9 cellular contexts compared by ENCODE assay signal in the genomic region with DNA sequence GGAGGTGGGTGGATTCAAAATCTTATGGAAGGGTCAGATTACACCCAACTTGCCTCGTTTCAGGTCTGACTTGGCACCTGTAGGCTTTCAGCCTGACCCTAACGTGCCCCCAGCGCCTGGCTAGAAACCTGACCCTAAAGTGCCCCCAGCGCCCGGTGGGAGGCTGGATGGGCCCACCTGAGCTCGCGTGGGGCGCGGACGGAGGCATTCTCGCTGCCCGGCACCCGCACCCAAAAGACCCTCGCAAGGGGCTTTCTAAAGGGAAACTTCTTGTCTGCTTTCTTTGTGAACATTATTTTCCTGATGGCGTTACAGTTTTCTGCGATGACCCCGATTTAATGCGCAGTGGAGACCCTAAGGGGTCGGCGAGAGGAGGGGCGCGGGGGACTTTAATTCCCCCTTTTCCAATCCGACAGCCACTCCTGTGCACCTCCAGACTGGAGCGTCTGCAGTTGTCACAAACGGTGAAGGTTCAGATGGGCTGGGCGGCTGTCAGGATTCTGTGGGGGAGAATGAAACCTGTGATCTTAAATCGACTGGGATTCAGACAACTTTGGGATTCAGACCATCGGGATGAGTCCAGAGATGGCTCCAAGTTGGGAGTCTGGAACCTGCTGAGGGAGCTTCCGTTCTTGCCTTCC. TPM values are rescaled to one million over a fixed set of nuclear protein-coding genes. Genes with fewer than 3 reads are reported as not detected.
DNase-seq lines count a peak whose midpoint lies in the region; ATAC-seq and TF ChIP-seq lines count a peak whose summit lies in the region.
"Had no signal": no experiment of that assay in that cellular context is flagged by ENCODE, and none has a peak within 500 bp of the region (broad histone marks: within the 10 kb centered on the region; RNA-seq: fewer than 3 reads in every experiment).

No MANE protein-coding gene starts in this region.

- peak overlapping the region; percentile 20 for H3K4me3 ChIP-seq in GM06990 (replicated peaks; ENCODE audit: low read depth, low read length)
- H3K4me3 ChIP-seq in LNCaP clone FGC (ENCODE audit: low read depth, low read length) = peak overlapping the region; percentile 43
- peak overlapping the region; percentile 17 for H3K4me3 ChIP-seq in colonic mucosa

- peak overlapping the region; percentile 64 for H3K4me3 Mint-ChIP-seq in osteocyte (ENCODE audit: unreplicated experiment)

- ATAC-seq in left ventricle myocardium superior = no peak

- H3K36me3 ChIP-seq in GM06990 (ENCODE audit: control insufficient read depth, insufficient read depth, low read length) (no peaks in the 10 kb centered on the region), colonic mucosa (no peaks in the 10 kb centered on the region)

- H3K9me3 ChIP-seq in colonic mucosa = no peaks in the 10 kb centered on the region

- no peak overlapping the region for H3K27ac ChIP-seq in colonic mucosa
- H3K27ac ChIP-seq: skin epidermis had no signal

- intact Hi-C loops in colonic mucosa (cut with DNase I) (no loop called here), left ventricle myocardium superior (cut with micrococcal nuclease) (no loop called here)

- no peak overlapping the region for H3K9ac ChIP-seq in colonic mucosa (ENCODE audit: low read depth in 2 of 2, low read length in 2 of 2)

- H3K36me3 Mint-ChIP-seq in osteocyte (ENCODE audit: unreplicated experiment) = no peaks in the 10 kb centered on the region

- peaks cover 12% of the 10 kb centered on the region for H3K4me1 ChIP-seq in colonic mucosa

- no peaks in the 10 kb centered on the region for H3K9me3 Mint-ChIP-seq in osteocyte (ENCODE audit: unreplicated experiment)

- H3K4me1 Mint-ChIP-seq in osteocyte (ENCODE audit: unreplicated experiment) = peaks cover 34% of the 10 kb centered on the region

- H3K27me3 Mint-ChIP-seq in osteocyte (ENCODE audit: unreplicated experiment) = peaks cover 79% of the 10 kb centered on the region

- DNase-seq in GM06990 (ENCODE audit: extremely low read depth, insufficient read length) (no peak), LNCaP clone FGC (ENCODE audit: low read depth) (no peak), colonic mucosa (no peak), osteocyte (ENCODE audit: extremely low spot score, unreplicated experiment) (no peak), DMS79 treated with DMSO at 0.1 percent for 48 hours (lab: John Stamatoyannopoulos, UW) (no peak), NCI-H774 (lab: John Stamatoyannopoulos, UW) (no peak), left ventricle myocardium superior (no peak), NCI-H1417 treated with DMSO at 0.1 percent for 48 hours (lab: John Stamatoyannopoulos, UW) (no peak)

- H3K27ac Mint-ChIP-seq in osteocyte (ENCODE audit: unreplicated experiment) = no peak overlapping the region

- H3K27me3 ChIP-seq in GM06990 (replicated peaks; ENCODE audit: control insufficient read depth, insufficient read depth, low read length) (peaks cover 13% of the 10 kb centered on the region), colonic mucosa (peaks cover 47% of the 10 kb centered on the region)

- TF ChIP-seq CTCF in GM06990 (IDR thresholded peaks at IDR 0.05; ENCODE audit: insufficient read depth, low read length, poor library complexity, severe bottlenecking) (no peak), LNCaP clone FGC (IDR thresholded peaks at IDR 0.05; ENCODE audit: control insufficient read depth, extremely low read depth, insufficient read depth) (no peak), colonic mucosa (IDR thresholded peaks at IDR 0.05) (no peak), osteocyte (IDR thresholded peaks at IDR 0.05) (no peak)

RNA-seq across cellular contexts. Expression of gene HRK, which starts 0.7 kb away (rescaled TPM):
- total RNA-seq in colonic mucosa (under 1 TPM; 0.19 to 0.52 TPM), osteocyte (0.10 TPM in 1 of 2 replicates, not detected in the other), left ventricle myocardium superior (0.20 TPM)

RNA-seq across cellular contexts. Expression of gene FBXW8, which starts 28.8 kb away (rescaled TPM):
- 10 to 100 TPM; 11.1 to 13.7 TPM for total RNA-seq in colonic mucosa
- total RNA-seq in osteocyte = 32.1 and 33.6 TPM in 2 replicates
- 5.1 TPM for total RNA-seq in left ventricle myocardium superior
